In genomic region chr11:19263333-19263732, GRCh38 we compare ENCODE assay signal across 28 cellular contexts. TPM values are rescaled to one million over a fixed set of nuclear protein-coding genes. Genes with fewer than 3 reads are reported as not detected.
"Had no signal": no experiment of that assay in that cellular context is flagged by ENCODE, and none has a peak within 500 bp of the region (broad histone marks: within the 10 kb centered on the region; RNA-seq: fewer than 3 reads in every experiment).

No MANE protein-coding gene starts in this region.

- H3K4me3 ChIP-seq: K562, PC-9, Peyer's patch, SJCRH30 had no signal

- H3K9ac ChIP-seq: KMS-11 had no signal

- H3K27me3 ChIP-seq: Peyer's patch, SJCRH30 had no signal

- H3K27ac ChIP-seq: HL-60, KMS-11, PC-9, Peyer's patch, SJCRH30 had no signal

- DNase-seq: Kasumi-1, MM.1S, NCI-H1092, NCI-H1105 treated with DMSO at 0.1 percent for 48 hours, NCI-H1417 treated with DMSO at 0.1 percent for 48 hours, NCI-H146, NCI-H1694 treated with DMSO at 0.1 percent for 48 hours, NCI-H1930, NCI-H2081, NCI-H2171, NCI-H226, NCI-H446, NCI-H510A, NCI-H524 treated with DMSO at 0.1 percent for 48 hours, NCI-H69, NCI-H774, OCI-M1, PC-9, Peyer's patch, SHP77 treated with DMSO at 0.1 percent for 48 hours, SJCRH30 had no signal

- ATAC-seq: K562, Right ventricle myocardium inferior, SK-N-SH treated with all-trans-retinoic acid at 6 μM for 48 hours had no signal

- H3K36me3 ChIP-seq: Peyer's patch, SJCRH30 had no signal

- H3K9me3 ChIP-seq: Peyer's patch, SJCRH30 had no signal

- FAIRE-seq: HTR-8/SVneo, K562 had no signal

RNA-seq across cellular contexts. Expression of gene E2F8, which starts 22.6 kb away (rescaled TPM):
- polyA plus RNA-seq: IgD-negative memory B cell had no signal
